2 cellular contexts compared by ENCODE assay signal in the genomic region with DNA sequence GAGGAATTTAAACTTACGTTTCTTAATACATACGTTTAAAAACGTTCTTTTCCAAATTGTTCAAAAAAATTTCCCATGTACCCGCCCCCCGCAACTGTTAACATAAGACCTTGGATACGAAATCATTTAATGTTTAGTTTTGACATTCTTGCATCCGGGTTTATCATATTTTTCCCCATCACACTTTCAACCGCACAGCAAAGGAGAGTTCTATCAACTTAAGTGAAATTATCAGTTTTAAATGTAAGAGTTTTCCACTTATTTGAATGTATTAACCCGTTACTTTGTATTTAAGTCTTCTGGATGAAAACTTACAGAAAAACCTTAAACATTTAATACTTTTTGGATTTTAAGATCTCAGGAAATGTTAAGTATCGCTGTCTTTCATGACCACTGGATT.
TF ChIP-seq lines count a peak whose summit lies in the region.

No MANE protein-coding gene starts in this region.

TF ChIP-seq in SK-N-SH, 30 proteins besides CTCF, POLR2A, EP300 and RAD21 (continued from another document):
- TF ChIP-seq USF2 (IDR thresholded peaks at IDR 0.05; ENCODE audit: borderline replicate concordance, low read depth, low read length) (no peak), PBX3 (IDR thresholded peaks at IDR 0.05) (no peak), GATA2 (CRISPR knock-in tag; IDR thresholded peaks at IDR 0.05) (no peak), GABPA (IDR thresholded peaks at IDR 0.05; ENCODE audit: low read depth) (no peak), POLR2AphosphoS5 (IDR thresholded peaks at IDR 0.05; ENCODE audit: low read depth, low read length) (no peak), SMC3 (IDR thresholded peaks at IDR 0.05; ENCODE audit: low read depth, low read length) (no peak), FOSL2 (IDR thresholded peaks at IDR 0.05; ENCODE audit: borderline replicate concordance, low read depth) (no peak), SIN3A (IDR thresholded peaks at IDR 0.05; ENCODE audit: borderline replicate concordance, low read depth, low read length) (no peak), YY1 (IDR thresholded peaks at IDR 0.05; ENCODE audit: low read depth) (no peak), RXRA (IDR thresholded peaks at IDR 0.05; ENCODE audit: borderline replicate concordance, low read depth) (no peak), MEF2A (IDR thresholded peaks at IDR 0.05; ENCODE audit: borderline replicate concordance, low read depth) (no peak), IRF3 (IDR thresholded peaks at IDR 0.05; ENCODE audit: low read depth, low read length) (no peak)
- TF ChIP-seq, protein P1, sequence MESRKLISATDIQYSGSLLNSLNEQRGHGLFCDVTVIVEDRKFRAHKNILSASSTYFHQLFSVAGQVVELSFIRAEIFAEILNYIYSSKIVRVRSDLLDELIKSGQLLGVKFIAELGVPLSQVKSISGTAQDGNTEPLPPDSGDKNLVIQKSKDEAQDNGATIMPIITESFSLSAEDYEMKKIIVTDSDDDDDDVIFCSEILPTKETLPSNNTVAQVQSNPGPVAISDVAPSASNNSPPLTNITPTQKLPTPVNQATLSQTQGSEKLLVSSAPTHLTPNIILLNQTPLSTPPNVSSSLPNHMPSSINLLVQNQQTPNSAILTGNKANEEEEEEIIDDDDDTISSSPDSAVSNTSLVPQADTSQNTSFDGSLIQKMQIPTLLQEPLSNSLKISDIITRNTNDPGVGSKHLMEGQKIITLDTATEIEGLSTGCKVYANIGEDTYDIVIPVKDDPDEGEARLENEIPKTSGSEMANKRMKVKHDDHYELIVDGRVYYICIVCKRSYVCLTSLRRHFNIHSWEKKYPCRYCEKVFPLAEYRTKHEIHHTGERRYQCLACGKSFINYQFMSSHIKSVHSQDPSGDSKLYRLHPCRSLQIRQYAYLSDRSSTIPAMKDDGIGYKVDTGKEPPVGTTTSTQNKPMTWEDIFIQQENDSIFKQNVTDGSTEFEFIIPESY (IDR thresholded peaks at IDR 0.05; ENCODE audit: borderline replicate concordance, low read depth): no peak

TF ChIP-seq in SK-N-SH treated with all-trans-retinoic acid at 6 μM for 48 hours, 23 proteins besides CTCF, POLR2A, EP300 and RAD21 (continued from another document):
- TF ChIP-seq, protein P2, sequence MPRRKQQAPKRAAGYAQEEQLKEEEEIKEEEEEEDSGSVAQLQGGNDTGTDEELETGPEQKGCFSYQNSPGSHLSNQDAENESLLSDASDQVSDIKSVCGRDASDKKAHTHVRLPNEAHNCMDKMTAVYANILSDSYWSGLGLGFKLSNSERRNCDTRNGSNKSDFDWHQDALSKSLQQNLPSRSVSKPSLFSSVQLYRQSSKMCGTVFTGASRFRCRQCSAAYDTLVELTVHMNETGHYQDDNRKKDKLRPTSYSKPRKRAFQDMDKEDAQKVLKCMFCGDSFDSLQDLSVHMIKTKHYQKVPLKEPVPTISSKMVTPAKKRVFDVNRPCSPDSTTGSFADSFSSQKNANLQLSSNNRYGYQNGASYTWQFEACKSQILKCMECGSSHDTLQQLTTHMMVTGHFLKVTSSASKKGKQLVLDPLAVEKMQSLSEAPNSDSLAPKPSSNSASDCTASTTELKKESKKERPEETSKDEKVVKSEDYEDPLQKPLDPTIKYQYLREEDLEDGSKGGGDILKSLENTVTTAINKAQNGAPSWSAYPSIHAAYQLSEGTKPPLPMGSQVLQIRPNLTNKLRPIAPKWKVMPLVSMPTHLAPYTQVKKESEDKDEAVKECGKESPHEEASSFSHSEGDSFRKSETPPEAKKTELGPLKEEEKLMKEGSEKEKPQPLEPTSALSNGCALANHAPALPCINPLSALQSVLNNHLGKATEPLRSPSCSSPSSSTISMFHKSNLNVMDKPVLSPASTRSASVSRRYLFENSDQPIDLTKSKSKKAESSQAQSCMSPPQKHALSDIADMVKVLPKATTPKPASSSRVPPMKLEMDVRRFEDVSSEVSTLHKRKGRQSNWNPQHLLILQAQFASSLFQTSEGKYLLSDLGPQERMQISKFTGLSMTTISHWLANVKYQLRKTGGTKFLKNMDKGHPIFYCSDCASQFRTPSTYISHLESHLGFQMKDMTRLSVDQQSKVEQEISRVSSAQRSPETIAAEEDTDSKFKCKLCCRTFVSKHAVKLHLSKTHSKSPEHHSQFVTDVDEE (CRISPR knock-in tag; IDR thresholded peaks at IDR 0.05): no peak
- no peak for TF ChIP-seq RARB (CRISPR knock-in tag; IDR thresholded peaks at IDR 0.05)
